20 cellular contexts compared by ENCODE assay signal in the genomic region with DNA sequence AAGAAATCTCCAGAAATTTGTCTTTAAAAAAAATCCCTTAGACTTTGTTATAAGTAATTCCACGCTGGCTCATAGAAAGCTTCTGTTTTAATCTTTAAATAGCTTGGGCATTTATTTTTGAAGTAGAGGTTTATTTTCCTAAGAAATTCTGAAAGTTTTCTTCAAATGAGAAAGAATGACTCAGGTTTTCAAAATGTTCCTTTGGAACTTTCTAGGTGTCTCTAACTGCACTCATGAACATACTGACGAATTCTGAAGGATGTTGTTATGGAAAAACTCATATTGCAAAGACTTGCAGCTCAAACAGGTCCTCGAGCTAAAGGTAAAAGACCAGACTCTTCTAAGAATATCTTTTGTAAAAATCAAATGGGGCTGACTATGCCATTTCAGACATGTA.
"Had no signal": no experiment of that assay in that cellular context is flagged by ENCODE, and none has a peak within 500 bp of the region (broad histone marks: within the 10 kb centered on the region; RNA-seq: fewer than 3 reads in every experiment).

No MANE protein-coding gene starts in this region.

- H3K36me3 ChIP-seq: breast epithelium, heart right ventricle, left ventricle myocardium inferior had no signal

- DNase-seq: activated CD4-positive, alpha-beta T cell treated with anti-CD3 and anti-CD28 coated beads for 36 hours; activated CD4-positive, alpha-beta T cell treated with anti-CD3 and anti-CD28 coated beads, Interleukin-2, amount 50 U/mL, for 48 hours; activated gamma-delta T cell; amniotic stem cell; cerebellar nuclear complex; effector memory CD8-positive, alpha-beta T cell; heart right ventricle; kidney glomerular epithelial cell; left ventricle myocardium inferior; mammary epithelial cell; midbrain; nephron progenitor cell; SK-N-SH; small intestine; stimulated activated CD4-positive, alpha-beta T cell treated with anti-CD3 and anti-CD28 coated beads, Interleukin-15, amount 100 ng/mL, for 24 hours; stimulated activated CD4-positive, alpha-beta T cell treated with anti-CD3 and anti-CD28 coated beads, Interleukin-2, amount 100 ng/mL, for 48 hours; stimulated activated naive CD8-positive, alpha-beta T cell treated with anti-CD3 and anti-CD28 coated beads, Interleukin-15, amount 100 ng/mL, for 72 hours had no signal

- H3K4me2 ChIP-seq: SK-N-SH had no signal

- H3K4me1 ChIP-seq: breast epithelium, heart right ventricle, left ventricle myocardium inferior had no signal

- H3K27ac ChIP-seq: breast epithelium, heart right ventricle, left ventricle myocardium inferior had no signal

- H3K9me2 ChIP-seq: SK-N-SH had no signal

- H3K4me3 ChIP-seq: breast epithelium, heart right ventricle, left ventricle myocardium inferior had no signal

- ATAC-seq: activated CD4-positive, alpha-beta T cell treated with anti-CD3 and anti-CD28 coated beads for 36 hours; activated naive CD4-positive, alpha-beta T cell treated with anti-CD3 and anti-CD28 coated beads, Interleukin-2, amount 50 U/mL, for 72 hours; effector memory CD8-positive, alpha-beta T cell; heart right ventricle; stimulated activated naive CD8-positive, alpha-beta T cell treated with anti-CD3 and anti-CD28 coated beads, Interleukin-15, amount 100 ng/mL, for 72 hours; WTC11 had no signal

- H3K27me3 ChIP-seq: breast epithelium, heart right ventricle had no signal

- H3K9ac ChIP-seq: SK-N-SH had no signal
